21 cellular contexts compared by ENCODE assay signal in the genomic region with DNA sequence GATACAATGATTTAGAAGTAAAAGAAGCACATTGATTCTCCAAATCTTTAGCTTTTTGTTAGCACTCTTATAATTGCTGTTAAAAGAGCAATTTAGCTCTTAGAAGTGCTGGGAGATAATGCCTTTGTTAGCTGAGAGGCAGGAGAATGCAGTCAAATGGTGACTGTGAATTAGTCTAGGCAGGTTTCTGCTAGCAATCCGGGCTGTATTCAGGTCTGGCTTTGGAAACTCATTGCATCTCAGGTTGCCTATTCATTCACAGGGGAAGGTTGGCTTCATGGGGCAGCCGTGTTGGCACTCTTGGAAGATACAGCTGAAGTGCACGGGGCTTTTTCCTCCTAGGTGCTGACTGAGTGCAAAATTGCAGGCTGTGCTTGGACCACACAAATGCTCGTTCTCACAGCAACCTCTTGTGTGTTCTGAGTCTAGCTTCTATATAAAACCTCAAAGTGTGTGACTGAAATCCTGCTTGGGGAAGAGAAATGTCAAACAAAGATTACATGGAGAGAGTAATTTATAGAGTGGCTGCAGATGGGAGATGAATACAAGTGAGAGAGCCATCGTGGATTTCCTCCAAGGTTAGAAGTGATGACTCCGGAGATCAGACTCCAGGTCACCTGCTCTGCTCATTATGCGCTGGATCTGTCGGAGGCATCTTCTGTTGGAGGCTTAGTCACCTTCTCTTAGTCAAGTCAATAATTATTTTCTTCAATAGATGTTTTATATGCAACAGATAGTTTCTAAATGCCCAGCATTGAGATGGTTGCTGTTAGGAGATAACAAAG.
DNase-seq lines count a peak whose midpoint lies in the region; ATAC-seq and TF ChIP-seq lines count a peak whose summit lies in the region.
"Had no signal": no experiment of that assay in that cellular context is flagged by ENCODE, and none has a peak within 500 bp of the region (broad histone marks: within the 10 kb centered on the region; RNA-seq: fewer than 3 reads in every experiment).

No MANE protein-coding gene starts in this region.

- H3K4me1 ChIP-seq in testis, result no peaks in the 10 kb centered on the region
- H3K4me1 ChIP-seq in sigmoid colon, result no peaks in the 10 kb centered on the region
- H3K4me1 ChIP-seq: left lung, upper lobe of right lung had no signal

- H3K4me3 ChIP-seq in testis (no peak overlapping the region), sigmoid colon (no peak overlapping the region)
- H3K4me3 ChIP-seq: left lung, PC-9, upper lobe of right lung had no signal

- TF ChIP-seq POLR2A in testis (IDR thresholded peaks at IDR 0.05), result no peak
- TF ChIP-seq POLR2A in sigmoid colon (IDR thresholded peaks at IDR 0.05), result no peak

- H3K27ac Mint-ChIP-seq in T-cell, result no peak overlapping the region
- H3K27ac Mint-ChIP-seq: activated naive CD8-positive, alpha-beta T cell treated with anti-CD3 and anti-CD28 coated beads for 36 hours; CD8-positive, alpha-beta memory T cell; stimulated activated naive CD8-positive, alpha-beta T cell treated with anti-CD3 and anti-CD28 coated beads, Interleukin-15, Interleukin-2, amounts not matched to agents 100 ng/mL and 50 ng/mL, for 24 hours; T-helper 17 cell had no signal

- intact Hi-C loops in testis (cut with DNase I; ENCODE audit: low total_unique reads), result no loop called here
- intact Hi-C loops in sigmoid colon (cut with DNase I), result no loop called here

- H3K27me3 ChIP-seq in testis (no peaks in the 10 kb centered on the region), sigmoid colon (no peaks in the 10 kb centered on the region)
- H3K27me3 ChIP-seq: left lung, upper lobe of right lung had no signal

- TF ChIP-seq CTCF in testis (IDR thresholded peaks at IDR 0.05) (no peak), sigmoid colon (IDR thresholded peaks at IDR 0.05) (no peak)

- H3K36me3 Mint-ChIP-seq in T-cell, result no peaks in the 10 kb centered on the region
- H3K36me3 Mint-ChIP-seq: activated naive CD8-positive, alpha-beta T cell treated with anti-CD3 and anti-CD28 coated beads for 36 hours; CD8-positive, alpha-beta memory T cell had no signal

- H3K36me3 ChIP-seq in testis (ENCODE audit: low read depth, missing control alignments) (no peaks in the 10 kb centered on the region), sigmoid colon (no peaks in the 10 kb centered on the region)
- H3K36me3 ChIP-seq: left lung, upper lobe of right lung had no signal

- TF ChIP-seq EP300 in sigmoid colon (IDR thresholded peaks at IDR 0.05), result no peak

- H3K9me3 Mint-ChIP-seq in T-cell, result peaks cover 0 to 3% (median 0%) of the 10 kb centered on the region in 3 donors
- H3K9me3 Mint-ChIP-seq: activated naive CD8-positive, alpha-beta T cell treated with anti-CD3 and anti-CD28 coated beads for 36 hours; CD8-positive, alpha-beta memory T cell; stimulated activated naive CD8-positive, alpha-beta T cell treated with anti-CD3 and anti-CD28 coated beads, Interleukin-15, Interleukin-2, amounts not matched to agents 100 ng/mL and 50 ng/mL, for 24 hours had no signal

- H3K9me3 ChIP-seq in testis (no peaks in the 10 kb centered on the region), sigmoid colon (no peaks in the 10 kb centered on the region)
- H3K9me3 ChIP-seq: left lung, upper lobe of right lung had no signal

- ATAC-seq in T-cell (replicated peaks in 1 of 4), result no peak
- ATAC-seq: left lung, right cardiac atrium, T-helper 17 cell had no signal

- WGBS in testis, 2 donors, result 64 to 71% methylated on average over 8 of the region's 8 CpGs
- 64 to 67% methylated on average over 8 of the region's 8 CpGs for WGBS in sigmoid colon, 2 donors

- H3K4me1 Mint-ChIP-seq in T-cell, result no peaks in the 10 kb centered on the region
- H3K4me1 Mint-ChIP-seq: activated naive CD8-positive, alpha-beta T cell treated with anti-CD3 and anti-CD28 coated beads for 36 hours; CD8-positive, alpha-beta memory T cell; T-helper 17 cell had no signal

- CTCF ChIA-PET in T-cell (lab: Charles Lee), result no interaction called here

- no peak overlapping the region for H3K4me3 Mint-ChIP-seq in T-cell
- H3K4me3 Mint-ChIP-seq: activated naive CD8-positive, alpha-beta T cell treated with anti-CD3 and anti-CD28 coated beads for 36 hours; CD8-positive, alpha-beta memory T cell; stimulated activated naive CD8-positive, alpha-beta T cell treated with anti-CD3 and anti-CD28 coated beads, Interleukin-15, Interleukin-2, amounts not matched to agents 100 ng/mL and 50 ng/mL, for 24 hours; T-helper 17 cell had no signal

- H3K27me3 Mint-ChIP-seq in T-cell, result peaks cover 0 to 6% of the 10 kb centered on the region in 2 donors
- H3K27me3 Mint-ChIP-seq: activated naive CD8-positive, alpha-beta T cell treated with anti-CD3 and anti-CD28 coated beads for 36 hours had no signal

- DNase-seq in ELR (ENCODE audit: low read depth) (peak; percentile 27), NCI-H1105 (lab: John Stamatoyannopoulos, UW) (peak; percentile 66), NCI-H345 treated with DMSO at 0.1 percent for 48 hours (lab: John Stamatoyannopoulos, UW; ENCODE audit: unreplicated experiment) (peak; percentile 7), iPS-NIHi7 (ENCODE audit: extremely low spot score) (peak; percentile 38), T-cell (no peak), testis (no peak), sigmoid colon (no peak)
- no peak for DNase-seq in activated CD4-positive, alpha-beta T cell treated with anti-CD3 and anti-CD28 coated beads for 4 hours
- DNase-seq: activated naive CD8-positive, alpha-beta T cell treated with anti-CD3 and anti-CD28 coated beads for 36 hours; activated T-cell treated with anti-CD3 and anti-CD28 coated beads, Interleukin-2, amount 50 U/mL, for 48 hours; CD8-positive, alpha-beta memory T cell; DMS79; left lung; NCI-H1694; NCI-H526; PC-9; right cardiac atrium; T-helper 17 cell; upper lobe of right lung had no signal

- POLR2A ChIA-PET in T-cell (lab: Charles Lee), result interaction anchor here in 1 of 2 donors (0.7 kb wide), 1 partner anchor 16 kb away, joined by 3 read pairs; no protein-coding TSS in a partner anchor

- H3K27ac ChIP-seq in testis (no peak overlapping the region), sigmoid colon (no peak overlapping the region)
- H3K27ac ChIP-seq: left lung, PC-9, upper lobe of right lung, VCaP had no signal

Comparison
In these comparisons a context has a peak if more than half of its experiments do, and no peak if none do; other contexts are left out.
1. DNase-seq: peak in ELR (single experiment), NCI-H1105 (single experiment), NCI-H345 treated with DMSO at 0.1 percent for 48 hours (single experiment) and iPS-NIHi7 (single experiment); none in activated CD4-positive, alpha-beta T cell treated with anti-CD3 and anti-CD28 coated beads for 4 hours (0 of 2), T-cell (0 of 34), testis (single experiment) and sigmoid colon (single experiment).